In the genomic region with DNA sequence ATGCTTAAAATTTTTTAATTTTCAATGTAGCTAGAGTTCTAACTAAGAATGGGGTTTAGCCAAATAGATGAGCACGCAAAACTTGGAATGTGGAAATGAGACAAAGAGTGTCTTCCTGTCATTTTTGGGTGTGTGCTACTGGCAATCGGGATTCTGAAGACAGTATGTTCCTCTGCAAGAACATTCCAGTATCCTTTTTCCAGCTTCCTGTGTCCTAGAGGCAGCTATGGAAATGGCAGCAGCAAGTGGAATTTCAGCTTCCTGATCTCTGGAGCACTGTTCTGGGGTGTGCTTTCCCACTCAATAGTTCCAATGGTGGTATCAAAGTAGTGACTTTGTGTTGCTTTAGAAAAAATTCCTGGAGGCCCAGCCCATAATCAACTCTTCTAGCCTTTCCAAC, we compare ENCODE assay signal across 21 cellular contexts.
A peak's percentile ranks its signal among the peaks of the same experiment; 100 is the strongest.
DNase-seq lines count a peak whose midpoint lies in the region; ATAC-seq, FAIRE-seq and TF ChIP-seq lines count a peak whose summit lies in the region.
"Had no signal": no experiment of that assay in that cellular context is flagged by ENCODE, and none has a peak within 500 bp of the region (broad histone marks: within the 10 kb centered on the region; RNA-seq: fewer than 3 reads in every experiment).

No MANE protein-coding gene starts in this region.

- ATAC-seq in HG03354 (IDR thresholded peaks at IDR 0.05; ENCODE audit: poor library complexity, severe bottlenecking, unreplicated experiment) (no peak), GM19328 (IDR thresholded peaks at IDR 0.05; ENCODE audit: unreplicated experiment) (no peak)
- ATAC-seq: esophagus mucosa; K562; stimulated activated effector memory CD8-positive, alpha-beta T cell treated with anti-CD3 and anti-CD28 coated beads, Interleukin-12 subunit alpha, Interleukin-12 subunit beta, amount 100 ng/mL, for 72 hours had no signal

- H3K9ac ChIP-seq in H1 (replicated peaks in 1 of 4; ENCODE audit: extremely low read depth in 1 of 4, low read depth in 3 of 4, low read length in 3 of 4) = no peak overlapping the region

- intact Hi-C loops in CD4-positive, alpha-beta memory T cell (cut with micrococcal nuclease) = no loop called here

- DNase-seq in AG09309 (ENCODE audit: low read depth) = no peak
- DNase-seq in HFF-Myc (ENCODE audit: extremely low read depth, low read depth) = no peak
- DNase-seq in H1 (ENCODE audit: low read depth in 1 of 2, low spot score in 2 of 2) = no peak
- peak; percentile 21 to 61 for DNase-seq in lung microvascular endothelial cell (ENCODE audit: low read depth in 2 of 2)
- DNase-seq in CD4-positive, alpha-beta memory T cell = no peak
- no peak for DNase-seq in activated CD4-positive, alpha-beta memory T cell treated with anti-CD3 and anti-CD28 coated beads, Interleukin-2, amount 10 ng/mL, durations not matched to agents 7 days and 5 days
- DNase-seq: activated naive CD8-positive, alpha-beta T cell treated with anti-CD3 and anti-CD28 coated beads, Interleukin-2, amount 10 ng/mL, durations not matched to agents 7 days and 5 days; activated T-cell treated with anti-CD3 and anti-CD28 coated beads, Interleukin-2, amount 50 U/mL, for 48 hours; C1 segment of cervical spinal cord; cerebellar nuclear complex; DMS79; NCI-H1417 treated with DMSO at 0.1 percent for 48 hours; upper lobe of left lung had no signal

- no peak overlapping the region for H3K4ac ChIP-seq in H1 (replicated peaks; ENCODE audit: insufficient read length, low read depth, low read length)

- H3K23me2 ChIP-seq in H1 (ENCODE audit: low read depth, low read length) = no peaks in the 10 kb centered on the region

- H3K9me3 Mint-ChIP-seq in CD4-positive, alpha-beta memory T cell = peaks cover 0 to 15% (median 9%) of the 10 kb centered on the region in 8 donors
- no peaks in the 10 kb centered on the region for H3K9me3 Mint-ChIP-seq in activated CD4-positive, alpha-beta memory T cell treated with anti-CD3 and anti-CD28 coated beads, Interleukin-2, amount 10 ng/mL, durations not matched to agents 7 days and 5 days

- peak; percentile 27 for TF ChIP-seq CTCF in AG09309 (IDR thresholded peaks at IDR 0.05; ENCODE audit: control insufficient read depth, insufficient read depth, low read depth, low read length, missing control alignments)
- TF ChIP-seq CTCF in HFF-Myc (IDR thresholded peaks at IDR 0.05; ENCODE audit: low read depth, low read length, missing control alignments) = peak; percentile 32
- peak in 1 of 3 experiments; percentile 36; a peak in 1 of 4 replicates for TF ChIP-seq CTCF in H1 (IDR thresholded peaks at IDR 0.05; ENCODE audit: control extremely low read depth in 1 of 3, insufficient read depth in 1 of 3, low read depth in 1 of 3, low read length in 3 of 3)

- H3K79me2 ChIP-seq in H1 (ENCODE audit: control insufficient read depth in 1 of 2, insufficient read depth in 2 of 2, low read length in 2 of 2) = no peaks in the 10 kb centered on the region

- H3K9me3 ChIP-seq in H1 (ENCODE audit: insufficient read depth in 2 of 2, low read depth in 1 of 2, low read length in 1 of 2) = peaks cover 0 to 6% of the 10 kb centered on the region in 2 experiments; a peak in 1 of 4 replicates
- H3K9me3 ChIP-seq in CD4-positive, alpha-beta memory T cell (ENCODE audit: control insufficient read depth in 1 of 2, low read length in 2 of 2) = peaks cover 0 to 1% of the 10 kb centered on the region in 2 donors
- H3K9me3 ChIP-seq: HAP-1, neutrophil had no signal

- POLR2A ChIA-PET in H1 (lab: Charles Lee; ENCODE audit: partially characterized antibody) = no interaction called here
- POLR2A ChIA-PET in CD4-positive, alpha-beta memory T cell (lab: Charles Lee; ENCODE audit: partially characterized antibody) = no interaction called here
- POLR2A ChIA-PET in activated CD4-positive, alpha-beta memory T cell treated with anti-CD3 and anti-CD28 coated beads, Interleukin-2, amount 10 ng/mL, durations not matched to agents 7 days and 5 days (lab: Charles Lee) = interaction anchor here (0.5 kb wide), 1 partner anchor 465 kb away, joined by 3 read pairs; no protein-coding TSS in a partner anchor

- WGBS in H1 (ENCODE audit: extremely low coverage in 1 of 2, insufficient coverage in 1 of 2, insufficient read length in 1 of 2, insufficient replicate concordance in 2 of 2, low coverage in 1 of 2, low lambda C conversion rate in 2 of 2, missing lambda C conversion rate in 1 of 2), 2 experiments = 100% methylated on average over 2 of the region's 2 CpGs; no CpG with 5 or more reads in 1 of the 2 experiments

- H2AFZ ChIP-seq in H1 (ENCODE audit: low read length) = no peak overlapping the region

- peaks cover 7 to 10% of the 10 kb centered on the region in 2 donors for H3K36me3 Mint-ChIP-seq in CD4-positive, alpha-beta memory T cell
- H3K36me3 Mint-ChIP-seq in activated CD4-positive, alpha-beta memory T cell treated with anti-CD3 and anti-CD28 coated beads, Interleukin-2, amount 10 ng/mL, durations not matched to agents 7 days and 5 days (ENCODE audit: low read depth) = no peaks in the 10 kb centered on the region
- H3K36me3 Mint-ChIP-seq: stimulated activated effector memory CD8-positive, alpha-beta T cell treated with anti-CD3 and anti-CD28 coated beads, Interleukin-12 subunit alpha, Interleukin-12 subunit beta, amount 100 ng/mL, for 72 hours had no signal

- no peak overlapping the region for H3K4me3 ChIP-seq in AG09309 (ENCODE audit: control insufficient read depth, low read depth, low read length)
- H3K4me3 ChIP-seq in HFF-Myc (replicated peaks; ENCODE audit: low read depth, low read length) = no peak overlapping the region
- H3K4me3 ChIP-seq in H1 (ENCODE audit: extremely low read depth in 1 of 4, insufficient read depth in 2 of 4, low read depth in 3 of 4, low read length in 4 of 4) = no peak overlapping the region
- H3K4me3 ChIP-seq in CD4-positive, alpha-beta memory T cell (ENCODE audit: low read length in 2 of 2) = no peak overlapping the region
- H3K4me3 ChIP-seq: HAP-1, K562, SK-N-MC, upper lobe of left lung had no signal

- no peaks in the 10 kb centered on the region for H3K27me3 ChIP-seq in H1 (replicated peaks in 1 of 4; ENCODE audit: control insufficient read depth in 3 of 4, extremely low read depth in 1 of 4, insufficient read depth in 3 of 4, low read length in 3 of 4)
- H3K27me3 ChIP-seq in CD4-positive, alpha-beta memory T cell (ENCODE audit: insufficient read depth, low read length) = no peaks in the 10 kb centered on the region
- H3K27me3 ChIP-seq: neutrophil, upper lobe of left lung had no signal

- H3K4me2 ChIP-seq in H1 (ENCODE audit: insufficient read depth in 1 of 2, low read depth in 2 of 2, low read length in 2 of 2) = no peak overlapping the region

- no peak overlapping the region for H3K56ac ChIP-seq in H1 (replicated peaks; ENCODE audit: insufficient read length, low read depth, low read length)

- no peaks in the 10 kb centered on the region for H3K79me1 ChIP-seq in H1 (ENCODE audit: low read depth, low read length)

- CTCF ChIA-PET in H1 (lab: Charles Lee; ENCODE audit: partially characterized antibody) = interaction anchor here (0.6 to 1.3 kb wide), 4 partner anchors 13 to 480 kb away, joined by 3 to 5 read pairs (median 4); no protein-coding TSS in a partner anchor
- CTCF ChIA-PET in CD4-positive, alpha-beta memory T cell (lab: Charles Lee; ENCODE audit: partially characterized antibody) = no interaction called here
- CTCF ChIA-PET in activated CD4-positive, alpha-beta memory T cell treated with anti-CD3 and anti-CD28 coated beads, Interleukin-2, amount 10 ng/mL, durations not matched to agents 7 days and 5 days (lab: Charles Lee) = no interaction called here

- no peaks in the 10 kb centered on the region for H3K36me3 ChIP-seq in H1 (ENCODE audit: control insufficient read depth in 2 of 4, insufficient read depth in 4 of 4, low read length in 3 of 4)
- no peaks in the 10 kb centered on the region for H3K36me3 ChIP-seq in CD4-positive, alpha-beta memory T cell (ENCODE audit: insufficient read depth, low read length)
- H3K36me3 ChIP-seq: HAP-1, neutrophil, upper lobe of left lung had no signal

- no peak overlapping the region for H2BK120ac ChIP-seq in H1 (replicated peaks; ENCODE audit: low read depth, low read length)

- H4K8ac ChIP-seq in H1 (ENCODE audit: extremely low read depth, insufficient read depth, low read length) = no peak overlapping the region

- H2AK5ac ChIP-seq in H1 (ENCODE audit: low read depth, low read length) = no peak overlapping the region

- H2BK12ac ChIP-seq in H1 (ENCODE audit: low read depth, low read length) = no peak overlapping the region

- H4K91ac ChIP-seq in H1 (replicated peaks; ENCODE audit: insufficient read length, low read length) = no peak overlapping the region

- H4K5ac ChIP-seq in H1 (ENCODE audit: insufficient read length, low read depth, low read length) = no peak overlapping the region

- no peak overlapping the region for H2BK15ac ChIP-seq in H1 (ENCODE audit: low read length)

- FAIRE-seq in H1 (lab: Jason Lieb, UNC) = no peak
- FAIRE-seq: K562 had no signal

- no peak overlapping the region for H3K4me3 Mint-ChIP-seq in CD4-positive, alpha-beta memory T cell
- no peak overlapping the region for H3K4me3 Mint-ChIP-seq in activated CD4-positive, alpha-beta memory T cell treated with anti-CD3 and anti-CD28 coated beads, Interleukin-2, amount 10 ng/mL, durations not matched to agents 7 days and 5 days
- H3K4me3 Mint-ChIP-seq: activated naive CD8-positive, alpha-beta T cell treated with anti-CD3 and anti-CD28 coated beads, Interleukin-2, amount 10 ng/mL, durations not matched to agents 7 days and 5 days; stimulated activated effector memory CD8-positive, alpha-beta T cell treated with anti-CD3 and anti-CD28 coated beads, Interleukin-12 subunit alpha, Interleukin-12 subunit beta, amount 100 ng/mL, for 72 hours had no signal

- H2BK20ac ChIP-seq in H1 (ENCODE audit: low read length) = no peak overlapping the region

- H2BK5ac ChIP-seq in H1 (ENCODE audit: low read depth, low read length) = no peak overlapping the region

- no peaks in the 10 kb centered on the region for H3K27me3 Mint-ChIP-seq in CD4-positive, alpha-beta memory T cell
- H3K27me3 Mint-ChIP-seq in activated CD4-positive, alpha-beta memory T cell treated with anti-CD3 and anti-CD28 coated beads, Interleukin-2, amount 10 ng/mL, durations not matched to agents 7 days and 5 days = no peaks in the 10 kb centered on the region
- H3K27me3 Mint-ChIP-seq: activated naive CD8-positive, alpha-beta T cell treated with anti-CD3 and anti-CD28 coated beads, Interleukin-2, amount 10 ng/mL, durations not matched to agents 7 days and 5 days had no signal

- H3K27ac Mint-ChIP-seq in CD4-positive, alpha-beta memory T cell = no peak overlapping the region
- no peak overlapping the region for H3K27ac Mint-ChIP-seq in activated CD4-positive, alpha-beta memory T cell treated with anti-CD3 and anti-CD28 coated beads, Interleukin-2, amount 10 ng/mL, durations not matched to agents 7 days and 5 days
- H3K27ac Mint-ChIP-seq: activated naive CD8-positive, alpha-beta T cell treated with anti-CD3 and anti-CD28 coated beads, Interleukin-2, amount 10 ng/mL, durations not matched to agents 7 days and 5 days; stimulated activated effector memory CD8-positive, alpha-beta T cell treated with anti-CD3 and anti-CD28 coated beads, Interleukin-12 subunit alpha, Interleukin-12 subunit beta, amount 100 ng/mL, for 72 hours had no signal

- no peak overlapping the region for H3K23ac ChIP-seq in H1 (ENCODE audit: insufficient read length)

- 0 out of 4 replicates have a peak, but pooled peaks of 1 of the 2 experiments have one; percentile 9 for TF ChIP-seq RAD21 in H1 (IDR thresholded peaks at IDR 0.05 in 1 of 2, conservative IDR thresholded peaks at IDR 0.05 in 1 of 2; ENCODE audit: low read depth in 2 of 2, low read length in 2 of 2)

- no peaks in the 10 kb centered on the region for H3K4me1 ChIP-seq in H1 (replicated peaks in 1 of 4; ENCODE audit: control insufficient read depth in 3 of 4, insufficient read depth in 4 of 4, low read length in 3 of 4)
- H3K4me1 ChIP-seq in CD4-positive, alpha-beta memory T cell (ENCODE audit: insufficient read depth, low read length) = no peaks in the 10 kb centered on the region
- H3K4me1 ChIP-seq: HAP-1 had no signal

- no peaks in the 10 kb centered on the region for H4K20me1 ChIP-seq in H1 (replicated peaks in 1 of 2; ENCODE audit: control insufficient read depth in 1 of 2, insufficient read depth in 2 of 2, low read length in 2 of 2)

- no peak for TF ChIP-seq POLR2A in H1 (IDR thresholded peaks at IDR 0.05; ENCODE audit: control extremely low read depth in 1 of 2, low read depth in 2 of 2, low read length in 2 of 2)

- H3K18ac ChIP-seq in H1 (ENCODE audit: extremely low read depth, low read length) = no peak overlapping the region

- H3K27ac ChIP-seq in H1 (ENCODE audit: low read depth, low read length) = no peak overlapping the region
- no peak overlapping the region for H3K27ac ChIP-seq in CD4-positive, alpha-beta memory T cell (ENCODE audit: low read depth, low read length)
- H3K27ac ChIP-seq: neutrophil, SK-N-MC, upper lobe of left lung had no signal

- H3K14ac ChIP-seq in H1 (ENCODE audit: insufficient read length) = no peak overlapping the region

- TF ChIP-seq EP300 in H1 (IDR thresholded peaks at IDR 0.05; ENCODE audit: borderline replicate concordance in 1 of 2, low read depth in 2 of 2, low read length in 2 of 2) = no peak

- no peaks in the 10 kb centered on the region for H3K4me1 Mint-ChIP-seq in CD4-positive, alpha-beta memory T cell
- no peaks in the 10 kb centered on the region for H3K4me1 Mint-ChIP-seq in activated CD4-positive, alpha-beta memory T cell treated with anti-CD3 and anti-CD28 coated beads, Interleukin-2, amount 10 ng/mL, durations not matched to agents 7 days and 5 days
- H3K4me1 Mint-ChIP-seq: activated naive CD8-positive, alpha-beta T cell treated with anti-CD3 and anti-CD28 coated beads, Interleukin-2, amount 10 ng/mL, durations not matched to agents 7 days and 5 days; stimulated activated effector memory CD8-positive, alpha-beta T cell treated with anti-CD3 and anti-CD28 coated beads, Interleukin-12 subunit alpha, Interleukin-12 subunit beta, amount 100 ng/mL, for 72 hours had no signal

Comparison
In these comparisons a context has a peak if more than half of its experiments do, and no peak if none do; other contexts are left out.
1. DNase-seq: peak in lung microvascular endothelial cell (2 of 2); none in AG09309 (single experiment), HFF-Myc (single experiment), H1 (0 of 2), CD4-positive, alpha-beta memory T cell (0 of 5) and activated CD4-positive, alpha-beta memory T cell treated with anti-CD3 and anti-CD28 coated beads, Interleukin-2, amount 10 ng/mL, durations not matched to agents 7 days and 5 days (single experiment).